In genomic region chr5:50965621-50966362, GRCh38 we compare ENCODE assay signal across 17 cellular contexts.
DNase-seq lines count a peak whose midpoint lies in the region; ATAC-seq and TF ChIP-seq lines count a peak whose summit lies in the region.
"Had no signal": no experiment of that assay in that cellular context is flagged by ENCODE, and none has a peak within 500 bp of the region (broad histone marks: within the 10 kb centered on the region; RNA-seq: fewer than 3 reads in every experiment).

No MANE protein-coding gene starts in this region.

- H3K4me1 ChIP-seq in upper lobe of left lung = peaks cover 32 to 55% (median 40%) of the 10 kb centered on the region in 4 donors

- WGBS in upper lobe of left lung, 2 donors = 38 to 47% methylated on average over 32 of the region's 32 CpGs

- ATAC-seq in esophagus mucosa (peak; percentile 22), upper lobe of left lung (ENCODE audit: low FRiP score in 2 of 2) (no peak), GM18505 (IDR thresholded peaks at IDR 0.05; ENCODE audit: unreplicated experiment) (no peak)
- ATAC-seq: left lobe of liver had no signal

- intact Hi-C loops in posterior vena cava (cut with DNase I) = loop anchor here in 1 of 2 donors (10.0 kb wide), 1 partner anchor 1689 kb away; no protein-coding TSS in a partner anchor

- no peak overlapping the region for H3K4me3 ChIP-seq in upper lobe of left lung

- no peak for TF ChIP-seq EP300 in upper lobe of left lung (IDR thresholded peaks at IDR 0.05)

- no peak overlapping the region for H3K27ac ChIP-seq in upper lobe of left lung
- H3K27ac ChIP-seq: 22Rv1 had no signal

- peaks cover 0 to 54% (median 10%) of the 10 kb centered on the region in 4 donors for H3K27me3 ChIP-seq in upper lobe of left lung

- DNase-seq in DMS53 (lab: John Stamatoyannopoulos, UW) = peak; percentile 16
- DNase-seq in DMS53 treated with DMSO at 0.1 percent for 48 hours (lab: John Stamatoyannopoulos, UW; ENCODE audit: unreplicated experiment) = no peak
- peak; percentile 60 for DNase-seq in NCI-H345 (lab: John Stamatoyannopoulos, UW)
- peak; percentile 25 for DNase-seq in posterior vena cava (ENCODE audit: low spot score)
- DNase-seq in upper lobe of left lung = no peak
- no peak for DNase-seq in nucleus accumbens (lab: John Stamatoyannopoulos, UW)
- DNase-seq: activated effector memory CD4-positive, alpha-beta T cell treated with anti-CD3 and anti-CD28 coated beads, Interleukin-2, amount 50 U/mL, for 16 hours; cerebellar nuclear complex; DND-41; NCI-H446 treated with DMSO at 0.1 percent for 48 hours; Right ventricle myocardium superior; stimulated activated CD4-positive, alpha-beta T cell treated with anti-CD3 and anti-CD28 coated beads, Interleukin-4, amount 100 ng/mL, for 24 hours; substantia nigra had no signal

- no peak for TF ChIP-seq POLR2A in upper lobe of left lung (IDR thresholded peaks at IDR 0.05)
- TF ChIP-seq POLR2A in GM18505 (IDR thresholded peaks at IDR 0.05; ENCODE audit: borderline replicate concordance, extremely low read depth, insufficient read depth, insufficient read length) = no peak

- no peaks in the 10 kb centered on the region for H3K36me3 ChIP-seq in upper lobe of left lung

- H3K9me3 ChIP-seq in upper lobe of left lung = no peaks in the 10 kb centered on the region

- no peak for TF ChIP-seq CTCF in upper lobe of left lung (IDR thresholded peaks at IDR 0.05)

Comparison
In these comparisons a context has a peak if more than half of its experiments do, and no peak if none do; other contexts are left out.
1. DNase-seq: peak in DMS53 (single experiment), NCI-H345 (single experiment) and posterior vena cava (single experiment); none in DMS53 treated with DMSO at 0.1 percent for 48 hours (single experiment), upper lobe of left lung (0 of 2) and nucleus accumbens (0 of 56).